In the genomic region with DNA sequence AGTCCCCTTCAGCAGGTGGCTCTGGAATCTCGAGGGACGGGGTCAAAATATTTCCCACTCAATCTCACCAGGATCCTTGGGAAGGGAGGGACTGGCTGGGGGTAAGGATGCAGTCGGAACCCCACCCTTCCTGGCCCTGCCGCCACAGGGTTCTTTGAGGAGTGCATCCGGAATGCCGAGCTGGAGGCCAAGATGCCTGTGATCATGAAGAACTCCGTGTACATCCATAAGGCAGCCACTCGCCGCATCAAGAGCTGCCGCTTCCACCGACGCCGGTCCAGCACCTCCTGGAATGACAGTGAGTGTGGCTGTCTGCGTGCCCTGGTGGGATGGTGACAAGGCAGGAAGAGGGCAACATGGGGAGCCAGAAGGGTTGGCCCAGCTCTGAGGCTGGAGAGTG, we compare ENCODE assay signal across 33 cellular contexts. TPM values are rescaled to one million over a fixed set of nuclear protein-coding genes. Genes with fewer than 3 reads are reported as not detected.
"Had no signal": no experiment of that assay in that cellular context is flagged by ENCODE, and none has a peak within 500 bp of the region (broad histone marks: within the 10 kb centered on the region; RNA-seq: fewer than 3 reads in every experiment).

No MANE protein-coding gene starts in this region.

- H3K4me3 ChIP-seq: adrenal gland, body of pancreas, colonic mucosa, esophagus squamous epithelium, gastroesophageal sphincter had no signal

- ATAC-seq: activated CD4-positive, alpha-beta T cell treated with anti-CD3 and anti-CD28 coated beads for 36 hours; activated CD8-positive, alpha-beta memory T cell treated with anti-CD3 and anti-CD28 coated beads, Interleukin-2, amount 10 ng/mL, durations not matched to agents 7 days and 5 days; activated CD8-positive, alpha-beta T cell treated with anti-CD3 and anti-CD28 coated beads, Interleukin-2, amount 10 ng/mL, durations not matched to agents 7 days and 5 days; activated naive CD8-positive, alpha-beta T cell treated with anti-CD3 and anti-CD28 coated beads, Interleukin-2, amount 50 U/mL, for 24 hours; body of pancreas; gastroesophageal sphincter had no signal

- DNase-seq: activated CD4-positive, alpha-beta memory T cell treated with anti-CD3 and anti-CD28 coated beads for 36 hours; activated CD4-positive, alpha-beta T cell treated with anti-CD3 and anti-CD28 coated beads for 36 hours; activated CD4-positive, CD25-positive, alpha-beta regulatory T cell; activated CD4-positive, CD25-positive, alpha-beta regulatory T cell treated with anti-CD3 and anti-CD28 coated beads, Interleukin-2, amount 50 U/mL, for 72 hours; activated CD8-positive, alpha-beta memory T cell treated with anti-CD3 and anti-CD28 coated beads, Interleukin-2, amount 10 ng/mL, durations not matched to agents 7 days and 5 days; activated CD8-positive, alpha-beta memory T cell treated with anti-CD3 and anti-CD28 coated beads, Interleukin-2, amount 50 U/mL, for 4 hours; activated CD8-positive, alpha-beta T cell treated with anti-CD3 and anti-CD28 coated beads, Interleukin-2, amount 10 ng/mL, durations not matched to agents 7 days and 5 days; activated effector memory CD4-positive, alpha-beta T cell treated with anti-CD3 and anti-CD28 coated beads, Interleukin-2, amount 50 U/mL, for 16 hours; activated naive CD4-positive, alpha-beta T cell treated with anti-CD3 and anti-CD28 coated beads for 36 hours; activated naive CD8-positive, alpha-beta T cell treated with anti-CD3 and anti-CD28 coated beads for 36 hours; activated naive CD8-positive, alpha-beta T cell treated with anti-CD3 and anti-CD28 coated beads, Interleukin-2, amount 50 U/mL, for 24 hours; activated T-cell treated with anti-CD3 and anti-CD28 coated beads, Interleukin-2, amount 50 U/mL, for 1 hour; activated T-cell treated with anti-CD3 and anti-CD28 coated beads, Interleukin-2, amount 50 U/mL, for 48 hours; adrenal gland; amygdala; aorta; body of pancreas; central memory CD4-positive, alpha-beta T cell; cerebellar nuclear complex; colonic mucosa; effector CD8-positive, alpha-beta T cell; esophagus squamous epithelium; foreskin melanocyte; T-helper 2 cell had no signal

- H3K4me1 ChIP-seq: adrenal gland, body of pancreas, colonic mucosa, gastroesophageal sphincter had no signal

- H3K9me3 ChIP-seq: adrenal gland, body of pancreas, colonic mucosa, esophagus squamous epithelium, gastroesophageal sphincter had no signal

- H3K27me3 ChIP-seq: adrenal gland, body of pancreas, colonic mucosa had no signal

- H3K27ac ChIP-seq: adrenal gland, body of pancreas, colonic mucosa, epithelial cell of prostate, esophagus squamous epithelium, gastroesophageal sphincter had no signal

- H3K36me3 ChIP-seq: adrenal gland, colonic mucosa, esophagus squamous epithelium, gastroesophageal sphincter had no signal

RNA-seq across cellular contexts. Expression of gene PLEKHD1, which starts 43.1 kb away (rescaled TPM):
- total RNA-seq: activated naive CD4-positive, alpha-beta T cell treated with anti-CD3 and anti-CD28 coated beads for 36 hours; activated T-helper 1 cell treated with anti-CD3 and anti-CD28 coated beads, Interleukin-12 subunit alpha, Interleukin-12 subunit beta, Interleukin-2, Interleukin-4 antibody, amounts not matched to agents 30 ng/mL and 10 ng/mL and 1 ng/mL, durations not matched to agents 14 hours and 24 hours and 36 hours; endothelial cell of umbilical vein; fibroblast of villous mesenchyme had no signal

RNA-seq across cellular contexts. Expression of gene CCDC177, which starts 47.0 kb away (rescaled TPM):
- total RNA-seq: activated CD4-positive, alpha-beta memory T cell treated with anti-CD3 and anti-CD28 coated beads for 36 hours; activated CD4-positive, alpha-beta T cell treated with anti-CD3 and anti-CD28 coated beads for 36 hours; activated CD4-positive, alpha-beta T cell treated with anti-CD3 and anti-CD28 coated beads, Interleukin-2, amount 10 ng/mL, durations not matched to agents 24 days and 14 days; activated CD8-positive, alpha-beta memory T cell treated with anti-CD3 and anti-CD28 coated beads, Interleukin-2, amount 10 ng/mL, durations not matched to agents 7 days and 5 days; activated CD8-positive, alpha-beta T cell treated with anti-CD3 and anti-CD28 coated beads, Interleukin-2, amount 10 ng/mL, durations not matched to agents 7 days and 5 days; activated naive CD4-positive, alpha-beta T cell treated with anti-CD3 and anti-CD28 coated beads for 36 hours; activated naive CD8-positive, alpha-beta T cell treated with anti-CD3 and anti-CD28 coated beads for 36 hours; activated T-helper 2 cell treated with anti-CD3 and anti-CD28 coated beads, Interferon-gamma antibody, Interleukin-2, Interleukin-4, amounts not matched to agents 10 μg/mL and 5 μg/mL and 100 μg/mL, durations not matched to agents 14 hours and 24 hours and 36 hours; aorta; body of pancreas; colonic mucosa; dermis microvascular lymphatic vessel endothelial cell; endothelial cell of umbilical vein; fibroblast of lung; fibroblast of villous mesenchyme; gastroesophageal sphincter had no signal
- polyA plus RNA-seq: aorta, endothelial cell of umbilical vein, fibroblast of lung had no signal
